1 cellular context compared by ENCODE assay signal in genomic region chr3:40309439-40309924, GRCh38.
TF ChIP-seq lines count a peak whose summit lies in the region.

EIF1B (plus strand) TSS chr3:40309707; CDS start chr3:40309942, 235 bp downstream.

TF ChIP-seq in HepG2, 621 proteins besides CTCF, POLR2A, EP300 and RAD21 (continued from another document):
- TF ChIP-seq NFIB (CRISPR knock-in tag; IDR thresholded peaks at IDR 0.05; ENCODE audit: borderline replicate concordance) (no peak), ZNF644 (CRISPR knock-in tag; IDR thresholded peaks at IDR 0.05; ENCODE audit: low read depth) (no peak), EED (CRISPR knock-in tag; IDR thresholded peaks at IDR 0.05) (no peak), SAFB2 (CRISPR knock-in tag; IDR thresholded peaks at IDR 0.05; ENCODE audit: borderline replicate concordance, low read depth) (no peak), ZNF768 (CRISPR knock-in tag; IDR thresholded peaks at IDR 0.05) (peak; percentile 58; the same call in 1 of the 2 replicates), PCBP2 (optimal IDR thresholded peaks at IDR 0.05; ENCODE audit: low read depth, low read length, poor library complexity, severe bottlenecking) (no peak), SRY (CRISPR knock-in tag; IDR thresholded peaks at IDR 0.05) (no peak), ZNF550 (CRISPR knock-in tag; IDR thresholded peaks at IDR 0.05; ENCODE audit: borderline replicate concordance) (no peak), PTBP1 (IDR thresholded peaks at IDR 0.05; ENCODE audit: low read depth, low read length, poor library complexity, severe bottlenecking) (no peak), JUND (CRISPR knock-in tag; IDR thresholded peaks at IDR 0.05) (no peak), ZNF781 (CRISPR knock-in tag; IDR thresholded peaks at IDR 0.05; ENCODE audit: borderline replicate concordance, not compliant biosample characterization) (no peak), ARNT (IDR thresholded peaks at IDR 0.05) (no peak), ZNF513 (CRISPR knock-in tag; conservative IDR thresholded peaks at IDR 0.05) (no peak), ZSCAN31 (CRISPR knock-in tag; IDR thresholded peaks at IDR 0.05; ENCODE audit: low read depth) (no peak; the same call in none of the 2 replicates), RORA (CRISPR knock-in tag; IDR thresholded peaks at IDR 0.05) (0 out of 2 replicates have a peak, but pooled peaks have one; percentile 61), ATM (IDR thresholded peaks at IDR 0.05; ENCODE audit: borderline replicate concordance) (no peak), ESRRA (CRISPR knock-in tag; IDR thresholded peaks at IDR 0.05; ENCODE audit: low read depth) (no peak; the same call in 1 of the 2 replicates), SMAD1 (CRISPR knock-in tag; IDR thresholded peaks at IDR 0.05; ENCODE audit: borderline replicate concordance, low read depth) (no peak), ZNF510 (CRISPR knock-in tag; IDR thresholded peaks at IDR 0.05; ENCODE audit: low read depth) (no peak)
